2 cellular contexts compared by ENCODE assay signal in genomic region chr7:2661096-2661449, GRCh38.
TF ChIP-seq lines count a peak whose summit lies in the region.

No MANE protein-coding gene starts in this region.

TF ChIP-seq in HEK293, 187 proteins besides CTCF, POLR2A, EP300 and RAD21:
- TF ChIP-seq ZNF513 (tag by site-specific recombination; IDR thresholded peaks at IDR 0.05) (no peak), GLIS1 (tag by site-specific recombination; IDR thresholded peaks at IDR 0.05) (0 out of 2 replicates have a peak, but pooled peaks have one; percentile 5), ZNF398 (tag by site-specific recombination; IDR thresholded peaks at IDR 0.05) (no peak), ZNF175 (tag by site-specific recombination; IDR thresholded peaks at IDR 0.05) (no peak)

TF ChIP-seq in GM12878, 131 proteins besides CTCF, POLR2A, EP300 and RAD21:
- TF ChIP-seq ZBTB40 (IDR thresholded peaks at IDR 0.05; ENCODE audit: borderline replicate concordance) (no peak), SRF (IDR thresholded peaks at IDR 0.05; ENCODE audit: low read depth in 2 of 2, low read length in 2 of 2) (no peak), HCFC1 (IDR thresholded peaks at IDR 0.05; ENCODE audit: low read length) (no peak), BCLAF1 (IDR thresholded peaks at IDR 0.05) (no peak), POLR2AphosphoS5 (IDR thresholded peaks at IDR 0.05; ENCODE audit: low read length) (no peak), NR2F1 (conservative IDR thresholded peaks at IDR 0.05) (no peak), RCOR1 (conservative IDR thresholded peaks at IDR 0.05; ENCODE audit: low read depth, low read length) (no peak), USF2 (IDR thresholded peaks at IDR 0.05; ENCODE audit: borderline replicate concordance, low read depth, low read length) (no peak), TARDBP (IDR thresholded peaks at IDR 0.05; ENCODE audit: borderline replicate concordance) (no peak), CUX1 (IDR thresholded peaks at IDR 0.05; ENCODE audit: insufficient replicate concordance, low read depth, low read length) (no peak), SREBF2 (IDR thresholded peaks at IDR 0.05; ENCODE audit: low read length) (no peak), JUNB (IDR thresholded peaks at IDR 0.05) (no peak), IKZF2 (IDR thresholded peaks at IDR 0.05) (no peak), ETV6 (conservative IDR thresholded peaks at IDR 0.05 in 1 of 2, IDR thresholded peaks at IDR 0.05 in 1 of 2; ENCODE audit: borderline replicate concordance in 1 of 2, low read depth in 1 of 2) (no peak), PRDM15 (CRISPR knock-in tag; IDR thresholded peaks at IDR 0.05) (no peak)
TF ChIP-seq in GM12878: peak in this region for 0.
